1 cellular context compared by ENCODE assay signal in genomic region chr7:75971961-75972763, GRCh38.
TF ChIP-seq lines count a peak whose summit lies in the region.

No MANE protein-coding gene starts in this region.

TF ChIP-seq in K562, 482 proteins besides CTCF, POLR2A, EP300 and RAD21 (continued from another document):
- TF ChIP-seq ZBTB49 (CRISPR knock-in tag; IDR thresholded peaks at IDR 0.05; ENCODE audit: borderline replicate concordance) (no peak), SMAD4 (CRISPR knock-in tag; conservative IDR thresholded peaks at IDR 0.05) (no peak), ZNF347 (CRISPR knock-in tag; IDR thresholded peaks at IDR 0.05; ENCODE audit: low read depth) (no peak), CBFA2T3 (IDR thresholded peaks at IDR 0.05) (peak; percentile 33; the same call in 1 of the 2 replicates), MED1 (CRISPR knock-in tag; IDR thresholded peaks at IDR 0.05; ENCODE audit: borderline replicate concordance) (no peak), STAT6 (CRISPR knock-in tag; IDR thresholded peaks at IDR 0.05) (0 out of 2 replicates have a peak, but pooled peaks have one; percentile 43)
TF ChIP-seq in K562: peak in this region for 12.
